In the genomic region with DNA sequence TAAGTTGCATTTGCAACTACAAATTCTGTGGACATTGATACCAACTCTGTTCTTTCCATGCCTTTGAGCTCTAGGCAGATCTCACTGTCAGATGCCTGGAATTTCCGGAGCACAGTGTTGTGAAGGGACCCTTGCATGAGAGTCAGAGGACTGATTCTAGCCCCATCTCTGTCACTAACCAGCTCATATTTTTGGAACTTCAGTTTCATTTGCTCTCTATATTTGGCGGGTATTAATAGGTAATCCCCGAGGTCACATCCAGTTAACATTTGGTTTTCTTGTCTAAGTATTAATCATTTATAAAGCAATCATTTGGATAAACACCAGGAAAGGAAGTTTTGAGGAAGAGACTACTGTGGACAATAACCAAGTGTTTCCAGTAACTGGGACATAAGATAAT, we compare ENCODE assay signal across 21 cellular contexts.
DNase-seq lines count a peak whose midpoint lies in the region; ATAC-seq, FAIRE-seq and TF ChIP-seq lines count a peak whose summit lies in the region.
"Had no signal": no experiment of that assay in that cellular context is flagged by ENCODE, and none has a peak within 500 bp of the region (broad histone marks: within the 10 kb centered on the region; RNA-seq: fewer than 3 reads in every experiment).

No MANE protein-coding gene starts in this region.

- POLR2A ChIA-PET in HepG2 (lab: Yijun Ruan, JAX): no interaction called here

- in situ Hi-C loops in HepG2 (cut with HindIII; ENCODE audit: extremely low pct_ligation_motif_present, low pct_unique_long_range_greater_than_20kb): no loop called here

- no peaks in the 10 kb centered on the region for H3K9me3 ChIP-seq in liver (ENCODE audit: control insufficient read depth in 4 of 4, low read length in 3 of 4)
- H3K9me3 ChIP-seq in HepG2 (ENCODE audit: low read length): no peaks in the 10 kb centered on the region
- H3K9me3 ChIP-seq: esophagus muscularis mucosa, tibial nerve had no signal

- intact Hi-C loops in HepG2 (cut with micrococcal nuclease; ENCODE audit: unreplicated experiment): no loop called here

- no peak for TF ChIP-seq CTCF in liver (IDR thresholded peaks at IDR 0.05; ENCODE audit: low read depth, low read length, missing input control)
- no peak for TF ChIP-seq CTCF in HepG2 (CRISPR knock-in tag; IDR thresholded peaks at IDR 0.05)
- no peak for TF ChIP-seq CTCF in epithelial cell of proximal tubule (conservative IDR thresholded peaks at IDR 0.05; ENCODE audit: low read depth, low read length)

- H3K9ac ChIP-seq in liver (ENCODE audit: low read depth in 1 of 2, low read length in 2 of 2) (no peak overlapping the region), HepG2 (ENCODE audit: insufficient read depth, low read depth, low read length) (no peak overlapping the region)
- H3K9ac ChIP-seq: parathyroid adenoma had no signal

- H2AFZ ChIP-seq in HepG2 (ENCODE audit: low read length): no peak overlapping the region
- H2AFZ ChIP-seq: parathyroid adenoma had no signal

- no peak overlapping the region for H3K4me2 ChIP-seq in HepG2 (ENCODE audit: low read depth, low read length)

- no peaks in the 10 kb centered on the region for H4K20me1 ChIP-seq in HepG2 (ENCODE audit: insufficient read depth, low read length)

- no peak; the same call in 1 of the 3 replicates for ATAC-seq in HepG2
- peak; percentile 77 for ATAC-seq in HG03175 (IDR thresholded peaks at IDR 0.05; ENCODE audit: unreplicated experiment)
- ATAC-seq: HCT116 had no signal

- no peak for TF ChIP-seq POLR2A in HepG2 (IDR thresholded peaks at IDR 0.05; ENCODE audit: insufficient read depth in 1 of 2, low read depth in 2 of 2, low read length in 2 of 2)

- H3K36me3 ChIP-seq in liver (ENCODE audit: control insufficient read depth in 4 of 4, insufficient read depth in 3 of 4, low read depth in 1 of 4, low read length in 3 of 4) (peaks cover 0 to 6% (median 2%) of the 10 kb centered on the region in 4 donors), HepG2 (replicated peaks in 1 of 2; ENCODE audit: control insufficient read depth in 1 of 2, insufficient read depth in 2 of 2, low read length in 2 of 2) (peaks cover 4 to 16% of the 10 kb centered on the region in 2 experiments; a peak in 4 of 5 replicates)

- TF ChIP-seq RAD21 in liver (IDR thresholded peaks at IDR 0.05) (peak; percentile 4 to 5), HepG2 (CRISPR knock-in tag; IDR thresholded peaks at IDR 0.05) (no peak)

- TF ChIP-seq EP300 in HepG2 (IDR thresholded peaks at IDR 0.05; ENCODE audit: low read depth in 2 of 2, low read length in 2 of 2) (no peak), HepG2 (CRISPR knock-in tag; IDR thresholded peaks at IDR 0.05; ENCODE audit: borderline replicate concordance) (no peak)

- no peak for DNase-seq in HepG2 (ENCODE audit: low spot score)
- DNase-seq in epithelial cell of proximal tubule (ENCODE audit: low read depth): peak; percentile 35
- DNase-seq in iPS-NIHi11 (ENCODE audit: low spot score): no peak
- no peak for DNase-seq in Kasumi-1 (lab: John Stamatoyannopoulos, UW)
- DNase-seq in SW480 (ENCODE audit: low spot score): no peak
- no peak for DNase-seq in NK-92 (lab: John Stamatoyannopoulos, UW; ENCODE audit: unreplicated experiment)
- DNase-seq: 8988T; CD4-positive, alpha-beta T cell; cerebellar nuclear complex; Karpas-422; NCI-H187 treated with DMSO at 0.1 percent for 48 hours; NCI-H748 treated with DMSO at 0.1 percent for 48 hours; SHP77; stimulated activated CD8-positive, alpha-beta memory T cell treated with anti-CD3 and anti-CD28 coated beads, Interleukin-4, amount 100 ng/mL, for 48 hours had no signal

- H3K27ac ChIP-seq in liver (ENCODE audit: low read depth in 1 of 2, low read length in 2 of 2): peak overlapping the region; percentile 70 to 82
- no peak overlapping the region for H3K27ac ChIP-seq in HepG2 (ENCODE audit: extremely low read length, insufficient read depth, low read length)
- H3K27ac ChIP-seq: esophagus muscularis mucosa, parathyroid adenoma, tibial nerve had no signal

- no peak for FAIRE-seq in HepG2 (lab: Jason Lieb, UNC)
- FAIRE-seq: G401.6 had no signal

- CTCF ChIA-PET in HepG2 (lab: Yijun Ruan, JAX; ENCODE audit: low intra/inter-chr PET ratio, low total read pairs): no interaction called here

- no peaks in the 10 kb centered on the region for H3K27me3 ChIP-seq in liver (ENCODE audit: control insufficient read depth in 4 of 4, insufficient read depth in 4 of 4, low read length in 3 of 4)
- H3K27me3 ChIP-seq in HepG2 (ENCODE audit: control insufficient read depth in 1 of 2, insufficient read depth in 2 of 2, low read length in 2 of 2): no peaks in the 10 kb centered on the region
- H3K27me3 ChIP-seq: esophagus muscularis mucosa, tibial nerve had no signal

- H3K4me1 ChIP-seq in liver (ENCODE audit: control insufficient read depth in 4 of 4, insufficient read depth in 4 of 4, low read length in 3 of 4) (peaks cover 3 to 20% (median 15%) of the 10 kb centered on the region in 4 donors), HepG2 (ENCODE audit: insufficient read depth, low read length) (peaks cover 17% of the 10 kb centered on the region)
- H3K4me1 ChIP-seq: parathyroid adenoma had no signal

- H3K4me3 ChIP-seq in liver (ENCODE audit: low read depth in 1 of 3, low read length in 3 of 3): no peak overlapping the region
- H3K4me3 ChIP-seq in HepG2 (replicated peaks in 1 of 3; ENCODE audit: insufficient read depth in 1 of 3, low read depth in 2 of 3, low read length in 3 of 3): no peak overlapping the region
- no peak overlapping the region for H3K4me3 ChIP-seq in epithelial cell of proximal tubule (ENCODE audit: low read depth, low read length)
- H3K4me3 ChIP-seq: esophagus muscularis mucosa, tibial nerve had no signal

- no TSS peak for BruUV-seq in HepG2 (replicated peaks; lab: Mats Ljungman, UMichigan)

- WGBS in liver: 31% methylated on average over 3 of the region's 3 CpGs
- WGBS in HepG2 (ENCODE audit: low lambda C conversion rate): 93% methylated on average over 3 of the region's 3 CpGs

- H3K79me2 ChIP-seq in HepG2 (ENCODE audit: insufficient read depth, low read length): no peaks in the 10 kb centered on the region
- H3K79me2 ChIP-seq: parathyroid adenoma had no signal

TF ChIP-seq in liver, 16 proteins besides CTCF, POLR2A, EP300 and RAD21 (continues in another document):
- TF ChIP-seq JUND (IDR thresholded peaks at IDR 0.05) (no peak), YY1 (IDR thresholded peaks at IDR 0.05) (peak; percentile 75), TAF1 (conservative IDR thresholded peaks at IDR 0.05) (peak; percentile 79), SP1 (IDR thresholded peaks at IDR 0.05) (peak; percentile 61)
- TF ChIP-seq, protein P1, sequence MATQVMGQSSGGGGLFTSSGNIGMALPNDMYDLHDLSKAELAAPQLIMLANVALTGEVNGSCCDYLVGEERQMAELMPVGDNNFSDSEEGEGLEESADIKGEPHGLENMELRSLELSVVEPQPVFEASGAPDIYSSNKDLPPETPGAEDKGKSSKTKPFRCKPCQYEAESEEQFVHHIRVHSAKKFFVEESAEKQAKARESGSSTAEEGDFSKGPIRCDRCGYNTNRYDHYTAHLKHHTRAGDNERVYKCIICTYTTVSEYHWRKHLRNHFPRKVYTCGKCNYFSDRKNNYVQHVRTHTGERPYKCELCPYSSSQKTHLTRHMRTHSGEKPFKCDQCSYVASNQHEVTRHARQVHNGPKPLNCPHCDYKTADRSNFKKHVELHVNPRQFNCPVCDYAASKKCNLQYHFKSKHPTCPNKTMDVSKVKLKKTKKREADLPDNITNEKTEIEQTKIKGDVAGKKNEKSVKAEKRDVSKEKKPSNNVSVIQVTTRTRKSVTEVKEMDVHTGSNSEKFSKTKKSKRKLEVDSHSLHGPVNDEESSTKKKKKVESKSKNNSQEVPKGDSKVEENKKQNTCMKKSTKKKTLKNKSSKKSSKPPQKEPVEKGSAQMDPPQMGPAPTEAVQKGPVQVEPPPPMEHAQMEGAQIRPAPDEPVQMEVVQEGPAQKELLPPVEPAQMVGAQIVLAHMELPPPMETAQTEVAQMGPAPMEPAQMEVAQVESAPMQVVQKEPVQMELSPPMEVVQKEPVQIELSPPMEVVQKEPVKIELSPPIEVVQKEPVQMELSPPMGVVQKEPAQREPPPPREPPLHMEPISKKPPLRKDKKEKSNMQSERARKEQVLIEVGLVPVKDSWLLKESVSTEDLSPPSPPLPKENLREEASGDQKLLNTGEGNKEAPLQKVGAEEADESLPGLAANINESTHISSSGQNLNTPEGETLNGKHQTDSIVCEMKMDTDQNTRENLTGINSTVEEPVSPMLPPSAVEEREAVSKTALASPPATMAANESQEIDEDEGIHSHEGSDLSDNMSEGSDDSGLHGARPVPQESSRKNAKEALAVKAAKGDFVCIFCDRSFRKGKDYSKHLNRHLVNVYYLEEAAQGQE (IDR thresholded peaks at IDR 0.05): peak; percentile 59

TF ChIP-seq in HepG2, 621 proteins besides CTCF, POLR2A, EP300 and RAD21 (continues in another document):
- TF ChIP-seq PHF20 (CRISPR knock-in tag; IDR thresholded peaks at IDR 0.05) (no peak), ZNF598 (CRISPR knock-in tag; IDR thresholded peaks at IDR 0.05; ENCODE audit: borderline replicate concordance) (no peak)
